2 cellular contexts compared by ENCODE assay signal in the genomic region with DNA sequence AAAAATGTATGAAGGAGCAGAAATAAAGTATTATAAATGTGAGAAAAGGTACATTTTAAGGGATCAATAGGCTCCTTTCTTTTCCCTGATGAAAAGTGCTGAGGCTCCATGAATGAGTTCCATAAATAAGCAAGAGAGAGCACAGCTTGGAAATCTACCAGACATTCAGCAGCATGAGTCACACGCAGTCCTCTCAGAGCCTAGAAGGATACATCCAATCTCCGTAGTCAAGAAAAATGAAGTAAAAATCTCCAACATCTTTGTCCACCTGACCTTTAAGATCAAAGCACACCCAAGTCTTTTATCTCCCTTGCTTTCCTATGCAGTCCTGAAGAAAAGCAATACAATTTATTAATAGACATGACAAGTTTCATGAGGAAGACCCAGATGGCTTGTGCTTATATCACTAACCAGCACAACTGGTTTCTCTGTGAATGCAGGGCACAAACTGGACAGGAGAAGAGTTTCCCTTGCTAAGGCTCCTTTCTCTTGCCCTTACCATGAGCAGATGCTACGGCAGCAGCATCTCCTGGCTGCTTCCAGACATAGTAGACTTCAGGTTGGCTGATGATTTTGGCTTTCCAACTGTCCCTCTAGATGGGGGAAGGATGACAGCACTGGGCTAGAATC.
TF ChIP-seq lines count a peak whose summit lies in the region.

No MANE protein-coding gene starts in this region.

TF ChIP-seq in H1, 55 proteins besides CTCF, POLR2A, EP300 and RAD21:
- TF ChIP-seq SP1 (IDR thresholded peaks at IDR 0.05; ENCODE audit: low read depth, low read length) = no peak
- TF ChIP-seq FOSL1 (IDR thresholded peaks at IDR 0.05; ENCODE audit: insufficient read depth, low read depth, low read length) = no peak
- no peak for TF ChIP-seq MAFK (IDR thresholded peaks at IDR 0.05; ENCODE audit: low read depth, low read length)
- TF ChIP-seq POU5F1 (IDR thresholded peaks at IDR 0.05; ENCODE audit: low read depth, low read length) = no peak
- no peak for TF ChIP-seq CEBPB (IDR thresholded peaks at IDR 0.05; ENCODE audit: low read depth, low read length)
- no peak for TF ChIP-seq KDM4A (IDR thresholded peaks at IDR 0.05; ENCODE audit: low read depth, low read length, severe bottlenecking)
- TF ChIP-seq SP4 (IDR thresholded peaks at IDR 0.05; ENCODE audit: low read length) = no peak
- TF ChIP-seq CTBP2 (IDR thresholded peaks at IDR 0.05; ENCODE audit: borderline replicate concordance, insufficient read depth, insufficient read length, low read length) = no peak
- TF ChIP-seq RNF2 (IDR thresholded peaks at IDR 0.05; ENCODE audit: borderline replicate concordance, low read depth, low read length, missing control alignments, poor library complexity, severe bottlenecking) = no peak
- no peak for TF ChIP-seq GTF2F1 (IDR thresholded peaks at IDR 0.05; ENCODE audit: borderline replicate concordance, low read depth, low read length)
- no peak for TF ChIP-seq CHD1 (IDR thresholded peaks at IDR 0.05; ENCODE audit: low read depth, low read length)
- no peak for TF ChIP-seq KDM1A (IDR thresholded peaks at IDR 0.05; ENCODE audit: borderline replicate concordance, low read length)
- TF ChIP-seq SIRT6 (IDR thresholded peaks at IDR 0.05; ENCODE audit: low read length) = no peak
TF ChIP-seq in H1: peak in this region for 0.

TF ChIP-seq in GM23338, 12 proteins besides CTCF, POLR2A, EP300 and RAD21:
- TF ChIP-seq CREB1 (CRISPR knock-in tag; IDR thresholded peaks at IDR 0.05; ENCODE audit: low read depth) (no peak), EZH2phosphoT487 (IDR thresholded peaks at IDR 0.05; ENCODE audit: unreplicated experiment) (no peak), ZNF462 (CRISPR knock-in tag; IDR thresholded peaks at IDR 0.05) (no peak)
